In the genomic region with DNA sequence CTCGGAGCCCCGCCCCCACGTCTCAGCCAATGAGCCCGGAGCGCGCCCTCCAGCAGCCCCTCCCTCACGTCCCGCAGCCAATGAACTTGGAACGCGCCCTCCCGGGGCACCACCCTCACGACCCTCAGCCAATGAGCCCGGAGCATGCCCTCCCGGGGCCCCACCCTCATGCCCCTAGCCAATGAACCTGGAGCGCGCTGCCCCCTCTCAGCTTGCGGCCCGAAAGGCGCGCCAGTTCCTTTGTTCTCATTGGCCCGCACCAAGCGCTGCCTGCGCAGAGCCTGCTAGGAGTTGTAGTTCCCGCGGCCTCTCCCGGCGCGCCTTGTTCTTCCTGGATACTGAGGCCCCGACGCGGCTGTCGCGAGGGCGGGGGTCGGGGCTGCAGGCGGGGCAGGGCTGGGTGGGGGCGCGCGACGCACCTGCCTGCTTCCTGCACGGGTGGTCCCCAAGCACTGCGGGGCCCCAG, we compare ENCODE assay signal across 8 cellular contexts. TPM values are rescaled to one million over a fixed set of nuclear protein-coding genes. Genes with fewer than 3 reads are reported as not detected.
DNase-seq lines count a peak whose midpoint lies in the region; ATAC-seq and TF ChIP-seq lines count a peak whose summit lies in the region.

Gene LRRC45, plus strand, starts transcription at position 325 of the 466 bp plus-strand sequence. CDS start 339 bp downstream, outside the sequence.

- peaks cover 19 to 34% (median 29%) of the 10 kb centered on the region in 9 donors for H3K4me1 ChIP-seq in heart right ventricle

- ATAC-seq in HG02970 (IDR thresholded peaks at IDR 0.05; ENCODE audit: low FRiP score, unreplicated experiment) (peak; percentile 84), heart right ventricle (peak; percentile 92 to 98 (median 96))

- peaks cover 0 to 13% (median 0%) of the 10 kb centered on the region in 9 donors for H3K36me3 ChIP-seq in heart right ventricle

- intact Hi-C loops in heart right ventricle (cut with DNase I), result no loop called here

- H3K27me3 Mint-ChIP-seq in type B pancreatic cell, result no peaks in the 10 kb centered on the region

- no peaks in the 10 kb centered on the region for H3K27me3 ChIP-seq in heart right ventricle

- no peaks in the 10 kb centered on the region for H3K9me3 Mint-ChIP-seq in type B pancreatic cell

- H3K9me3 ChIP-seq in heart right ventricle, result no peaks in the 10 kb centered on the region

- H3K27ac Mint-ChIP-seq in type B pancreatic cell, result peak within 1 kb of the TSS; percentile 77

- no peak for TF ChIP-seq CTCF in GM13977 (IDR thresholded peaks at IDR 0.05; ENCODE audit: extremely low read depth, insufficient read depth, missing control alignments)
- TF ChIP-seq CTCF in heart right ventricle (IDR thresholded peaks at IDR 0.05), result no peak
- no peak for TF ChIP-seq CTCF in type B pancreatic cell (conservative IDR thresholded peaks at IDR 0.05)

- peak within 1 kb of the TSS; percentile 87 for H3K4me3 Mint-ChIP-seq in type B pancreatic cell

- DNase-seq in GM13977 (ENCODE audit: low spot score) (peak; percentile 100), NCI-H187 treated with DMSO at 0.1 percent for 48 hours (lab: John Stamatoyannopoulos, UW) (peak; percentile 92), T-helper 2 cell (peak; percentile 99 to 100 (median 99)), amygdala (lab: John Stamatoyannopoulos, UW) (peak; percentile 77 to 100 (median 100)), heart right ventricle (peak; percentile 100), pons (ENCODE audit: low spot score) (peak; percentile 99), type B pancreatic cell (ENCODE audit: extremely low spot score, unreplicated experiment) (peak; percentile 100)

- H3K36me3 Mint-ChIP-seq in type B pancreatic cell, result no peaks in the 10 kb centered on the region

- in situ Hi-C loops in GM13977 (cut with MboI; ENCODE audit: low pct_unique_long_range_greater_than_20kb, low sequenced_read_pairs, unreplicated experiment), result no loop called here

- WGBS in heart right ventricle, 2 donors, result 0 to 1% methylated on average over 33 to 42 of the region's 42 CpGs

- H3K27ac ChIP-seq in heart right ventricle, result peak within 1 kb of the TSS in 9 of 10 donors; percentile 61 to 87 (median 79)

- H3K4me3 ChIP-seq in heart right ventricle, result peak within 1 kb of the TSS; percentile 75 to 100 (median 93)

- peaks cover 12% of the 10 kb centered on the region for H3K4me1 Mint-ChIP-seq in type B pancreatic cell (ENCODE audit: unreplicated experiment)

RNA-seq across cellular contexts. Expression of gene LRRC45, which starts in this region (rescaled TPM):
- 10 to 100 TPM in 1 of 10 donors, 1 to 10 TPM in 9; 2.2 to 10.4 (median 3.1) TPM for total RNA-seq in heart right ventricle
- 1 to 10 TPM; 6.7 to 7.7 TPM for polyA plus RNA-seq in heart right ventricle
- total RNA-seq in type B pancreatic cell (ENCODE audit: low replicate concordance), result 27.6 and 29.4 TPM in 2 replicates

Comparison
In these comparisons a context has a peak if more than half of its experiments do, and no peak if none do; other contexts are left out.
1. Peak in every context shown above with its lines: DNase-seq, ATAC-seq, H3K4me3 ChIP-seq and H3K27ac ChIP-seq.